ENCODE assay signal across 8 cellular contexts in genomic region chr19:34366670-34367423, GRCh38. TPM values are rescaled to one million over a fixed set of nuclear protein-coding genes. Genes with fewer than 3 reads are reported as not detected.
DNase-seq lines count a peak whose midpoint lies in the region; ATAC-seq and TF ChIP-seq lines count a peak whose summit lies in the region.

No MANE protein-coding gene starts in this region.

- ATAC-seq in DND-41 (ENCODE audit: insufficient read depth, low read depth): no peak
- ATAC-seq in HG02642 (IDR thresholded peaks at IDR 0.05; ENCODE audit: poor library complexity, unreplicated experiment): no peak
- ATAC-seq in HG03520 (IDR thresholded peaks at IDR 0.05; ENCODE audit: unreplicated experiment): no peak

- H3K4me3 ChIP-seq in DND-41 (ENCODE audit: low read depth in 1 of 2, low read length in 2 of 2): peak overlapping the region in 1 of 2 experiments; percentile 85; a peak in 2 of 4 replicates

- peaks cover 50% of the 10 kb centered on the region for H3K36me3 ChIP-seq in DND-41 (ENCODE audit: insufficient read depth, low read length)

- no peak for DNase-seq in DND-41
- peak; percentile 84 for DNase-seq in NCI-H226
- DNase-seq in dedifferentiated amniotic fluid mesenchymal stem cell (ENCODE audit: extremely low spot score): peak; percentile 66
- no peak for DNase-seq in osteocyte (ENCODE audit: extremely low spot score, unreplicated experiment)
- no peak for DNase-seq in islet precursor cell
- no peak for DNase-seq in hippocampal formation (lab: John Stamatoyannopoulos, UW)

- no peaks in the 10 kb centered on the region for H3K27me3 Mint-ChIP-seq in osteocyte (ENCODE audit: unreplicated experiment)

- no peaks in the 10 kb centered on the region for H3K27me3 ChIP-seq in DND-41 (ENCODE audit: insufficient read depth, low read length, poor library complexity)

- H3K9ac ChIP-seq in DND-41 (ENCODE audit: low read depth, low read length): peak overlapping the region; percentile 93; the same call in 1 of the 2 replicates

- peaks cover 28% of the 10 kb centered on the region for H3K4me1 ChIP-seq in DND-41 (ENCODE audit: insufficient read depth, low read length)

- H2AFZ ChIP-seq in DND-41 (ENCODE audit: low read depth, low read length): no peak overlapping the region

- TF ChIP-seq CTCF in DND-41 (IDR thresholded peaks at IDR 0.05; ENCODE audit: borderline replicate concordance, extremely low read depth, low read length, poor library complexity, severe bottlenecking) (no peak), osteocyte (IDR thresholded peaks at IDR 0.05) (no peak)

- H3K4me3 Mint-ChIP-seq in osteocyte (ENCODE audit: unreplicated experiment): peak overlapping the region; percentile 97

- H4K20me1 ChIP-seq in DND-41 (ENCODE audit: insufficient read depth, low read length): peaks cover 12% of the 10 kb centered on the region; the same call in 1 of the 2 replicates

- peaks cover 19% of the 10 kb centered on the region for H3K36me3 Mint-ChIP-seq in osteocyte (ENCODE audit: unreplicated experiment)

- no peak overlapping the region for H3K27ac ChIP-seq in DND-41 (ENCODE audit: low read length)

- peak overlapping the region; percentile 78 for H3K4me2 ChIP-seq in DND-41 (ENCODE audit: insufficient read depth, low read length)

- no peaks in the 10 kb centered on the region for H3K9me3 ChIP-seq in DND-41 (ENCODE audit: insufficient read depth, low read length, severe bottlenecking)

- peaks cover 17% of the 10 kb centered on the region for H3K79me2 ChIP-seq in DND-41 (ENCODE audit: insufficient read depth, low read length)

- H3K9me3 Mint-ChIP-seq in osteocyte (ENCODE audit: unreplicated experiment): no peaks in the 10 kb centered on the region

- H3K4me1 Mint-ChIP-seq in osteocyte (ENCODE audit: unreplicated experiment): peaks cover 20% of the 10 kb centered on the region

- H3K27ac Mint-ChIP-seq in osteocyte (ENCODE audit: unreplicated experiment): no peak overlapping the region

RNA-seq across cellular contexts. Expression of gene GPI, which starts 1.9 kb away (rescaled TPM):
- 181 and 192 TPM in 2 replicates for total RNA-seq in osteocyte

RNA-seq across cellular contexts. Expression of gene PDCD2L, which starts 37.4 kb away (rescaled TPM):
- 7.1 and 11.1 TPM in 2 replicates for total RNA-seq in osteocyte

Comparison
In these comparisons a context has a peak if more than half of its experiments do, and no peak if none do; other contexts are left out.
1. DNase-seq: peak in NCI-H226 (single experiment) and dedifferentiated amniotic fluid mesenchymal stem cell (single experiment); none in DND-41 (single experiment), osteocyte (single experiment), islet precursor cell (single experiment) and hippocampal formation (0 of 2).